Comparison of ENCODE assay signal across 10 cellular contexts in the genomic region with DNA sequence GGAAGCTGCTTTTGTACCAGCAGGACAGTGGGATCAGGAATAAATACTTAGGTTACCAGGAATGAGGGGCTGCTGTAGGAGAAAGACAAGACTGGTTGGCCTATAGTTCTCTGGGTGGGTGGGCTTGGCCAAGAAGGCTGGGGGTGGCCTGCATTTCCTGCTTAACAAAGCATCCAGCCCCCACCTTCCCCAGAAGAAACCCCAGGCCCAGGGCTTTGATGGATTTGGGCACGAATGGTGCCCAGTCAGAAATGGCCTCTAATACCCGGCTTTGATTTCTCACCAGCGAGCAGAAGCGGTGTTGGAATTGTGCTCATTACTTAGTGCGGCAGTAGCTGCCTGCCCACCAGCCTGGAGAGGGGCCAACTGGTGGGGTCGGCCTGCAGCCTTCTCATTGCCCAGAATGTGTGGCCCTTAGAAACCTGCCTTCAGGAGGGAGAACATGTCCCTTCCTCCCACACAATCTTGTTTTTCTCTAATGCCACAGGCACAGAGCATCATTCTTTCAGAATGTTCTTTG. TPM values are rescaled to one million over a fixed set of nuclear protein-coding genes. Genes with fewer than 3 reads are reported as not detected.
DNase-seq lines count a peak whose midpoint lies in the region; ATAC-seq and TF ChIP-seq lines count a peak whose summit lies in the region.
"Had no signal": no experiment of that assay in that cellular context is flagged by ENCODE, and none has a peak within 500 bp of the region (broad histone marks: within the 10 kb centered on the region; RNA-seq: fewer than 3 reads in every experiment).

No MANE protein-coding gene starts in this region.

- H3F3A ChIP-seq in MM.1S (ENCODE audit: insufficient read depth, low read length): no peaks in the 10 kb centered on the region

- no peaks in the 10 kb centered on the region for H3K79me2 ChIP-seq in MM.1S (ENCODE audit: low read length)

- H3K9me3 Mint-ChIP-seq in naive B cell: no peaks in the 10 kb centered on the region

- H3K36me3 Mint-ChIP-seq in naive B cell: no peaks in the 10 kb centered on the region

- H4K20me1 ChIP-seq in MM.1S (ENCODE audit: insufficient read depth, low read length): no peaks in the 10 kb centered on the region

- intact Hi-C loops in left ventricle myocardium superior (cut with micrococcal nuclease) (loop anchor here (5.0 kb wide), 1 partner anchor 58 kb away; no protein-coding TSS in a partner anchor), mucosa of descending colon (cut with DNase I, micrococcal nuclease) (loop anchor here in 1 of 2 donors (10.0 kb wide), 1 partner anchor 60 kb away; no protein-coding TSS in a partner anchor)

- peak overlapping the region; percentile 96 for H3K4me3 ChIP-seq in cardiac muscle cell
- H3K4me3 ChIP-seq in coronary artery: peak overlapping the region; percentile 88
- H3K4me3 ChIP-seq in urinary bladder (ENCODE audit: low read depth, low read length): peak overlapping the region; percentile 85
- H3K4me3 ChIP-seq in MM.1S (ENCODE audit: low read length): no peak overlapping the region
- H3K4me3 ChIP-seq in mucosa of descending colon: no peak overlapping the region

- H3K36me3 ChIP-seq in cardiac muscle cell: no peaks in the 10 kb centered on the region
- H3K36me3 ChIP-seq in urinary bladder (ENCODE audit: insufficient read depth): no peaks in the 10 kb centered on the region
- H3K36me3 ChIP-seq in MM.1S (replicated peaks; ENCODE audit: insufficient read depth, low read length): no peaks in the 10 kb centered on the region
- no peaks in the 10 kb centered on the region for H3K36me3 ChIP-seq in mucosa of descending colon (ENCODE audit: low read depth)
- H3K36me3 ChIP-seq: uterus had no signal

- H3K4me1 Mint-ChIP-seq in naive B cell: peaks cover 15 to 33% (median 16%) of the 10 kb centered on the region in 3 donors

- no peak overlapping the region for H3K4me2 ChIP-seq in MM.1S (ENCODE audit: low read depth, low read length)

- H3K27ac ChIP-seq in cardiac muscle cell: peak overlapping the region; percentile 86
- H3K27ac ChIP-seq in coronary artery: peak overlapping the region in 1 of 2 donors; percentile 75
- no peak overlapping the region for H3K27ac ChIP-seq in urinary bladder (ENCODE audit: low read depth)
- no peak overlapping the region for H3K27ac ChIP-seq in MM.1S (ENCODE audit: low read length)

- H3K27me3 ChIP-seq in cardiac muscle cell: no peaks in the 10 kb centered on the region
- H3K27me3 ChIP-seq in MM.1S (replicated peaks; ENCODE audit: insufficient read depth, low read length): peaks cover 75% of the 10 kb centered on the region
- H3K27me3 ChIP-seq: uterus had no signal

- DNase-seq in cardiac muscle cell (ENCODE audit: low read depth in 1 of 2, low spot score in 1 of 2): no peak
- no peak for DNase-seq in left ventricle myocardium superior
- DNase-seq in coronary artery (ENCODE audit: low spot score): peak; percentile 70
- no peak for DNase-seq in naive B cell
- no peak for DNase-seq in MM.1S
- DNase-seq in NCI-H2029 treated with DMSO at 0.1 percent for 48 hours (lab: John Stamatoyannopoulos, UW): no peak
- DNase-seq in mucosa of descending colon: no peak
- DNase-seq: activated CD4-positive, alpha-beta T cell treated with anti-CD3 and anti-CD28 coated beads, Interleukin-2, amount 50 U/mL, for 4 hours had no signal

- ATAC-seq in left ventricle myocardium superior (no peak), naive B cell (ENCODE audit: low read depth in 2 of 2) (no peak), mucosa of descending colon (no peak)

- H3K9me2 ChIP-seq in MM.1S (replicated peaks; ENCODE audit: insufficient read depth, low read length): no peaks in the 10 kb centered on the region

- H3K9me3 ChIP-seq in cardiac muscle cell (ENCODE audit: low read depth) (no peaks in the 10 kb centered on the region), MM.1S (replicated peaks; ENCODE audit: insufficient read depth, low read length) (no peaks in the 10 kb centered on the region), mucosa of descending colon (no peaks in the 10 kb centered on the region)
- H3K9me3 ChIP-seq: uterus had no signal

- H3K4me1 ChIP-seq in cardiac muscle cell (ENCODE audit: low read depth) (peaks cover 53% of the 10 kb centered on the region), urinary bladder (ENCODE audit: insufficient read depth) (no peaks in the 10 kb centered on the region), MM.1S (ENCODE audit: low read length) (peaks cover 3% of the 10 kb centered on the region; the same call in 1 of the 2 replicates), mucosa of descending colon (ENCODE audit: low read depth) (peaks cover 22% of the 10 kb centered on the region)
- H3K4me1 ChIP-seq: uterus had no signal

- peak overlapping the region in 5 of 8 donors; percentile 25 to 83 (median 40) for H3K4me3 Mint-ChIP-seq in naive B cell

- no peak overlapping the region for H3K9ac ChIP-seq in MM.1S (ENCODE audit: low read length)

- H2AFZ ChIP-seq in MM.1S (ENCODE audit: low read length): no peak overlapping the region

- peaks cover 52 to 87% (median 69%) of the 10 kb centered on the region in 3 donors for H3K27me3 Mint-ChIP-seq in naive B cell

- TF ChIP-seq CTCF in cardiac muscle cell (IDR thresholded peaks at IDR 0.05; ENCODE audit: low read depth, low read length) (no peak), coronary artery (IDR thresholded peaks at IDR 0.05) (no peak), MM.1S (IDR thresholded peaks at IDR 0.05; ENCODE audit: low read length) (no peak), mucosa of descending colon (IDR thresholded peaks at IDR 0.05) (no peak)

- WGBS in urinary bladder: 86% methylated on average over 6 of the region's 6 CpGs

- no peak overlapping the region for H3K27ac Mint-ChIP-seq in naive B cell

RNA-seq across cellular contexts. Expression of gene UNC5B, which starts 2.3 kb away (rescaled TPM):
- 112 and 172 TPM in 2 replicates for total RNA-seq in cardiac muscle cell
- polyA plus RNA-seq in cardiac muscle cell: 73.3 and 98.3 TPM in 2 replicates
- total RNA-seq in left ventricle myocardium superior: 12.8 TPM
- polyA plus RNA-seq in naive B cell (ENCODE audit: low read depth in 6 of 6): not detected
- total RNA-seq in urinary bladder: 12.8 TPM
- 10.1 TPM for polyA plus RNA-seq in urinary bladder
- 10 to 100 TPM; 11.0 to 17.4 (median 11.4) TPM for total RNA-seq in mucosa of descending colon

Comparison
In these comparisons a context has a peak if more than half of its experiments do, and no peak if none do; other contexts are left out.
1. H3K4me3 ChIP-seq: peak in cardiac muscle cell (single experiment), coronary artery (single experiment) and urinary bladder (single experiment); none in MM.1S (single experiment) and mucosa of descending colon (single experiment).